In the genomic region with DNA sequence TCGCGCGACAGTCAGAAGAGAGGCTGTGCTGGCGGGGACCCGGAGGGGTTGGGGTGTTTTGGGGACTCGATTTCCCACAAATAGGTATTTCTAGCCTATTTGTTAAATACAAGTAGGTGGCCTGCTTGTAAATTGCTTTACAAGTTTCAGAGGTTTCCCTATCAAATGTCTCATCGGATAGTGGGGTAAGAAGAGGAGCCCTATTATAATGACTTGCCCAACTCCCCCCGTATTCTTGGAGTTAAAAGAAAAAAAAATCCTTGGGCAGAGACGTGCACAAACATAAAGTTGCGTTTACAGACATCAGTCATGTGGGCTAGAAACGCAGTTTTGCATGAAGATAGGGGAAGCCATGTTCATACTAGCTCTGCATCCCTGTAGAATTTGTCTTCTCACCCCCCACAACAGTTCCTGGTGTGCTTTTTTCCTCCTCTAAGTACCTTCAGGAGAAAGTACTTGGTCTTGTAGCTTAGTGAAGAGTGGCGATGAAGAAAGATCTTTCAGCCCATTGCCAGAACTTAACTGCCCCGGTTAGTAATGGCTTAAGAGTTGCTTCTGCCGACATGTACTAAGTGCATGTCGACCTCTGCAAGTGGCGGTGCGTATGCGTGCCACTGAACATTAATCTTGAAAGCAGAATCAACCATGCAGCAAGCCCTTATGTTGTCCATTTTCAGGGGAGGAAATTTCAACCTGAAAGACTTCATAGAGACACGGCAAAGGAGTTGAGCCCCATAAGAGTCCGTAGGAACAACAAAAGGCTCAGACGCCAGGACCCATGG, we compare ENCODE assay signal across 1 cellular context.
TF ChIP-seq lines count a peak whose summit lies in the region.

No MANE protein-coding gene starts in this region.

TF ChIP-seq in K562, 482 proteins besides CTCF, POLR2A, EP300 and RAD21:
- no peak for TF ChIP-seq ZNF707 (CRISPR knock-in tag; conservative IDR thresholded peaks at IDR 0.05)
- TF ChIP-seq SOX6 (IDR thresholded peaks at IDR 0.05) = no peak
- no peak for TF ChIP-seq ILF3 (IDR thresholded peaks at IDR 0.05; ENCODE audit: borderline replicate concordance)
- TF ChIP-seq GTF2E2 (tag; IDR thresholded peaks at IDR 0.05) = peak; percentile 74; the same call in 1 of the 2 replicates
- TF ChIP-seq E2F1 (CRISPR knock-in tag; IDR thresholded peaks at IDR 0.05) = 0 out of 2 replicates have a peak, but pooled peaks have one; percentile 42
- no peak for TF ChIP-seq SRSF1 (IDR thresholded peaks at IDR 0.05; ENCODE audit: low read depth, low read length)
- peak in 1 of 2 experiments; percentile 95; a peak in 2 of 4 replicates for TF ChIP-seq MLLT1 (IDR thresholded peaks at IDR 0.05)
- peak; percentile 97 for TF ChIP-seq THRAP3 (IDR thresholded peaks at IDR 0.05; ENCODE audit: borderline replicate concordance)
- TF ChIP-seq ZC3H4 (CRISPR knock-in tag; IDR thresholded peaks at IDR 0.05; ENCODE audit: borderline replicate concordance) = peak; percentile 63; the same call in 1 of the 2 replicates
- TF ChIP-seq GTF2A2 (tag; IDR thresholded peaks at IDR 0.05) = no peak
- TF ChIP-seq TEAD4 (IDR thresholded peaks at IDR 0.05; ENCODE audit: low read length) = 0 out of 2 replicates have a peak, but pooled peaks have one; percentile 0
- no peak for TF ChIP-seq TEAD4 (CRISPR knock-in tag; IDR thresholded peaks at IDR 0.05; ENCODE audit: borderline replicate concordance)
- no peak for TF ChIP-seq TRIM28 (IDR thresholded peaks at IDR 0.05)
- no peak for TF ChIP-seq BCOR (IDR thresholded peaks at IDR 0.05)
- 0 out of 2 replicates have a peak, but pooled peaks have one; percentile 14 for TF ChIP-seq ZNF592 (IDR thresholded peaks at IDR 0.05)
- TF ChIP-seq, protein P1, sequence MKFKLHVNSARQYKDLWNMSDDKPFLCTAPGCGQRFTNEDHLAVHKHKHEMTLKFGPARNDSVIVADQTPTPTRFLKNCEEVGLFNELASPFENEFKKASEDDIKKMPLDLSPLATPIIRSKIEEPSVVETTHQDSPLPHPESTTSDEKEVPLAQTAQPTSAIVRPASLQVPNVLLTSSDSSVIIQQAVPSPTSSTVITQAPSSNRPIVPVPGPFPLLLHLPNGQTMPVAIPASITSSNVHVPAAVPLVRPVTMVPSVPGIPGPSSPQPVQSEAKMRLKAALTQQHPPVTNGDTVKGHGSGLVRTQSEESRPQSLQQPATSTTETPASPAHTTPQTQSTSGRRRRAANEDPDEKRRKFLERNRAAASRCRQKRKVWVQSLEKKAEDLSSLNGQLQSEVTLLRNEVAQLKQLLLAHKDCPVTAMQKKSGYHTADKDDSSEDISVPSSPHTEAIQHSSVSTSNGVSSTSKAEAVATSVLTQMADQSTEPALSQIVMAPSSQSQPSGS (CRISPR knock-in tag; IDR thresholded peaks at IDR 0.05) = no peak
- TF ChIP-seq CCNT2 (IDR thresholded peaks at IDR 0.05; ENCODE audit: borderline replicate concordance, extremely low read depth, insufficient read length, low read depth, low read length) = peak; percentile 2
- 0 out of 2 replicates have a peak, but pooled peaks have one; percentile 39 for TF ChIP-seq KAT7 (CRISPR knock-in tag; IDR thresholded peaks at IDR 0.05; ENCODE audit: borderline replicate concordance)
- TF ChIP-seq USF1 (CRISPR knock-in tag; IDR thresholded peaks at IDR 0.05) = no peak
